Comparison of ENCODE assay signal across 26 cellular contexts in genomic region chr7:132019718-132020117, GRCh38.
"Had no signal": no experiment of that assay in that cellular context is flagged by ENCODE, and none has a peak within 500 bp of the region (broad histone marks: within the 10 kb centered on the region; RNA-seq: fewer than 3 reads in every experiment).

No MANE protein-coding gene starts in this region.

- H3K36me3 ChIP-seq: brain microvascular endothelial cell, Peyer's patch, SJCRH30 had no signal

- FAIRE-seq: astrocyte had no signal

- H3K4me3 Mint-ChIP-seq: activated CD4-positive, alpha-beta memory T cell treated with anti-CD3 and anti-CD28 coated beads, Interleukin-2, amount 10 ng/mL, durations not matched to agents 7 days and 5 days had no signal

- H3K4me1 ChIP-seq: Peyer's patch, SJCRH30 had no signal

- H3K27me3 ChIP-seq: brain microvascular endothelial cell, Peyer's patch had no signal

- DNase-seq: activated CD4-positive, alpha-beta memory T cell treated with anti-CD3 and anti-CD28 coated beads, Interleukin-2, amount 10 ng/mL, durations not matched to agents 7 days and 5 days; activated CD4-positive, alpha-beta T cell treated with anti-CD3 and anti-CD28 coated beads, Interleukin-2, amount 50 U/mL, for 1 hour; activated CD4-positive, CD25-positive, alpha-beta regulatory T cell; activated gamma-delta T cell treated with Interleukin-2 at 50 U/mL for 16 hours; activated naive CD4-positive, alpha-beta T cell treated with anti-CD3 and anti-CD28 coated beads, Interleukin-2, amount 50 U/mL, for 16 hours; activated T-cell treated with anti-CD3 and anti-CD28 coated beads for 4 hours; activated T-cell treated with anti-CD3 and anti-CD28 coated beads, Interleukin-2, amount 50 U/mL, for 48 hours; amniotic stem cell; brain microvascular endothelial cell; MV-4-11; NCI-H1105 treated with DMSO at 0.1 percent for 48 hours; NCI-H1436 treated with DMSO at 0.1 percent for 48 hours; NCI-H187; NCI-H2081; NCI-H510A treated with DMSO at 0.1 percent for 48 hours; NCI-H69; Peyer's patch; Right ventricle myocardium superior; SJCRH30; SK-N-SH; T-helper 1 cell had no signal

- H3K9me3 ChIP-seq: Peyer's patch had no signal

- H3K4me3 ChIP-seq: Peyer's patch, SJCRH30 had no signal

- H3K27ac ChIP-seq: brain microvascular endothelial cell, KMS-11, Peyer's patch, RWPE1, SJCRH30, VCaP had no signal

- H3K27me3 Mint-ChIP-seq: activated CD4-positive, alpha-beta memory T cell treated with anti-CD3 and anti-CD28 coated beads, Interleukin-2, amount 10 ng/mL, durations not matched to agents 7 days and 5 days had no signal

- H3K27ac Mint-ChIP-seq: activated CD4-positive, alpha-beta memory T cell treated with anti-CD3 and anti-CD28 coated beads, Interleukin-2, amount 10 ng/mL, durations not matched to agents 7 days and 5 days; activated T-helper 2 cell treated with anti-CD3 and anti-CD28 coated beads, Interferon-gamma antibody, Interleukin-2, Interleukin-4, amounts not matched to agents 10 μg/mL and 5 μg/mL and 100 μg/mL, durations not matched to agents 14 hours and 24 hours and 36 hours had no signal

- H3K4me1 Mint-ChIP-seq: activated CD4-positive, alpha-beta memory T cell treated with anti-CD3 and anti-CD28 coated beads, Interleukin-2, amount 10 ng/mL, durations not matched to agents 7 days and 5 days had no signal
